ENCODE assay signal across 11 cellular contexts in genomic region chr3:82954486-82954885, GRCh38.
"Had no signal": no experiment of that assay in that cellular context is flagged by ENCODE, and none has a peak within 500 bp of the region (broad histone marks: within the 10 kb centered on the region; RNA-seq: fewer than 3 reads in every experiment).

No MANE protein-coding gene starts in this region.

- FAIRE-seq: H1, H54 had no signal

- H3K4me3 ChIP-seq: GM23248, GM23338, HAP-1 had no signal

- DNase-seq: GM23248, GOT3, H7, H9, HCEC 1CT, HFFc6 had no signal

- H3K9me3 ChIP-seq: HAP-1 had no signal

- H3K36me3 ChIP-seq: HAP-1 had no signal

- H3K4me1 ChIP-seq: HAP-1 had no signal

- H3K4me3 Mint-ChIP-seq: GM23338, H9, HFFc6 had no signal

- H3K4me2 ChIP-seq: GM23338 had no signal

- H3K9ac ChIP-seq: GM23248 had no signal

- H2AFZ ChIP-seq: GM23248, GM23338 had no signal

- H3K4me1 Mint-ChIP-seq: GM23338, H9 had no signal

- ATAC-seq: GM23338, HCT116 had no signal

- H3K27ac ChIP-seq: GM23248 had no signal

- H3K27ac Mint-ChIP-seq: GM23338, H9, HFFc6 had no signal
